In genomic region chr16:67990018-67990386, GRCh38 we compare ENCODE assay signal across 28 cellular contexts. TPM values are rescaled to one million over a fixed set of nuclear protein-coding genes. Genes with fewer than 3 reads are reported as not detected.
A peak's percentile ranks its signal among the peaks of the same experiment; 100 is the strongest.
DNase-seq lines count a peak whose midpoint lies in the region; TF ChIP-seq lines count a peak whose summit lies in the region.
"Had no signal": no experiment of that assay in that cellular context is flagged by ENCODE, and none has a peak within 500 bp of the region (broad histone marks: within the 10 kb centered on the region; RNA-seq: fewer than 3 reads in every experiment).

No MANE protein-coding gene starts in this region.

- no peak overlapping the region for H2AFZ ChIP-seq in osteoblast (ENCODE audit: low read length)

- DNase-seq in T-helper 2 cell treated with Interferon-gamma antibody and Interleukin-4, amounts not matched to agents 5 μg/mL and 100 μg/mL, for 36 hours (ENCODE audit: low spot score): no peak
- DNase-seq in T-helper 2 cell (no peak), osteoblast (ENCODE audit: insufficient read length, low spot score, missing footprints) (peak; percentile 23), SKM-1 (lab: John Stamatoyannopoulos, UW; ENCODE audit: unreplicated experiment) (no peak), 8988T (no peak)
- DNase-seq in activated T-helper 2 cell treated with anti-CD3 and anti-CD28 coated beads, Interferon-gamma antibody, Interleukin-2, Interleukin-4, amounts not matched to agents 10 μg/mL and 5 μg/mL and 100 μg/mL, durations not matched to agents 14 hours and 24 hours and 36 hours (ENCODE audit: low spot score): no peak
- DNase-seq: activated CD8-positive, alpha-beta T cell treated with anti-CD3 and anti-CD28 coated beads for 36 hours; activated naive CD4-positive, alpha-beta T cell treated with Interleukin-2 at 50 U/mL for 16 hours; Calu3; head of caudate nucleus; KBM-7; NCI-H1436 treated with DMSO at 0.1 percent for 48 hours; NCI-H2171; NCI-H524; sigmoid colon; stimulated activated CD8-positive, alpha-beta memory T cell treated with anti-CD3 and anti-CD28 coated beads, Interleukin-4, amount 100 ng/mL, for 48 hours; substantia nigra; T-helper 9 cell; upper lobe of right lung had no signal

- H3K27ac Mint-ChIP-seq in T-helper 2 cell treated with Interferon-gamma antibody and Interleukin-4, amounts not matched to agents 5 μg/mL and 100 μg/mL, for 36 hours: peak overlapping the region; percentile 28
- H3K27ac Mint-ChIP-seq in activated T-helper 2 cell treated with anti-CD3 and anti-CD28 coated beads, Interferon-gamma antibody, Interleukin-2, Interleukin-4, amounts not matched to agents 10 μg/mL and 5 μg/mL and 100 μg/mL, durations not matched to agents 14 hours and 24 hours and 36 hours: peak overlapping the region; percentile 1
- H3K27ac Mint-ChIP-seq: activated CD8-positive, alpha-beta T cell treated with anti-CD3 and anti-CD28 coated beads for 36 hours; mesothelial cell of epicardium; nephron; WTC11 had no signal

- H3K27me3 ChIP-seq in osteoblast (ENCODE audit: insufficient read depth, low read length): no peaks in the 10 kb centered on the region
- H3K27me3 ChIP-seq: sigmoid colon, upper lobe of right lung had no signal

- peaks cover 14% of the 10 kb centered on the region for H3K4me1 Mint-ChIP-seq in T-helper 2 cell treated with Interferon-gamma antibody and Interleukin-4, amounts not matched to agents 5 μg/mL and 100 μg/mL, for 36 hours (ENCODE audit: low read depth)
- peaks cover 18% of the 10 kb centered on the region for H3K4me1 Mint-ChIP-seq in activated T-helper 2 cell treated with anti-CD3 and anti-CD28 coated beads, Interferon-gamma antibody, Interleukin-2, Interleukin-4, amounts not matched to agents 10 μg/mL and 5 μg/mL and 100 μg/mL, durations not matched to agents 14 hours and 24 hours and 36 hours (ENCODE audit: low read depth)
- H3K4me1 Mint-ChIP-seq: WTC11 had no signal

- H3K4me2 ChIP-seq in osteoblast (ENCODE audit: insufficient read depth, low read length): no peak overlapping the region

- intact Hi-C loops in activated T-helper 2 cell treated with anti-CD3 and anti-CD28 coated beads, Interferon-gamma antibody, Interleukin-2, Interleukin-4, amounts not matched to agents 10 μg/mL and 5 μg/mL and 100 μg/mL, durations not matched to agents 14 hours and 24 hours and 36 hours (cut with micrococcal nuclease): no loop called here

- no peaks in the 10 kb centered on the region for H3K36me3 ChIP-seq in osteoblast (ENCODE audit: insufficient read depth, low read length)
- H3K36me3 ChIP-seq: sigmoid colon, upper lobe of right lung had no signal

- H3K4me3 Mint-ChIP-seq in T-helper 2 cell treated with Interferon-gamma antibody and Interleukin-4, amounts not matched to agents 5 μg/mL and 100 μg/mL, for 36 hours: no peak overlapping the region
- H3K4me3 Mint-ChIP-seq in activated T-helper 2 cell treated with anti-CD3 and anti-CD28 coated beads, Interferon-gamma antibody, Interleukin-2, Interleukin-4, amounts not matched to agents 10 μg/mL and 5 μg/mL and 100 μg/mL, durations not matched to agents 14 hours and 24 hours and 36 hours (ENCODE audit: low read depth): no peak overlapping the region
- H3K4me3 Mint-ChIP-seq: activated CD8-positive, alpha-beta T cell treated with anti-CD3 and anti-CD28 coated beads for 36 hours; central memory CD8-positive, alpha-beta T cell; mesothelial cell of epicardium; nephron; WTC11 had no signal

- H4K20me1 ChIP-seq in osteoblast (ENCODE audit: insufficient read depth, low read length): no peaks in the 10 kb centered on the region

- no peaks in the 10 kb centered on the region for H3K9me3 ChIP-seq in osteoblast (ENCODE audit: low read depth, low read length)
- H3K9me3 ChIP-seq: sigmoid colon, upper lobe of right lung had no signal

- no peaks in the 10 kb centered on the region for H3K36me3 Mint-ChIP-seq in T-helper 2 cell treated with Interferon-gamma antibody and Interleukin-4, amounts not matched to agents 5 μg/mL and 100 μg/mL, for 36 hours (ENCODE audit: low read depth)
- H3K36me3 Mint-ChIP-seq in activated T-helper 2 cell treated with anti-CD3 and anti-CD28 coated beads, Interferon-gamma antibody, Interleukin-2, Interleukin-4, amounts not matched to agents 10 μg/mL and 5 μg/mL and 100 μg/mL, durations not matched to agents 14 hours and 24 hours and 36 hours (ENCODE audit: low read depth): no peaks in the 10 kb centered on the region
- H3K36me3 Mint-ChIP-seq: mesothelial cell of epicardium, WTC11 had no signal

- H3K27me3 Mint-ChIP-seq in T-helper 2 cell treated with Interferon-gamma antibody and Interleukin-4, amounts not matched to agents 5 μg/mL and 100 μg/mL, for 36 hours (ENCODE audit: low read depth): no peaks in the 10 kb centered on the region
- no peaks in the 10 kb centered on the region for H3K27me3 Mint-ChIP-seq in activated T-helper 2 cell treated with anti-CD3 and anti-CD28 coated beads, Interferon-gamma antibody, Interleukin-2, Interleukin-4, amounts not matched to agents 10 μg/mL and 5 μg/mL and 100 μg/mL, durations not matched to agents 14 hours and 24 hours and 36 hours (ENCODE audit: low read depth)
- H3K27me3 Mint-ChIP-seq: activated CD8-positive, alpha-beta T cell treated with anti-CD3 and anti-CD28 coated beads for 36 hours; central memory CD8-positive, alpha-beta T cell had no signal

- no peak for TF ChIP-seq CTCF in osteoblast (IDR thresholded peaks at IDR 0.05; ENCODE audit: extremely low read depth, low read depth, low read length)

- peaks cover 5% of the 10 kb centered on the region for H3K4me1 ChIP-seq in osteoblast (ENCODE audit: insufficient read depth, low read length)

- H3K9me3 Mint-ChIP-seq in T-helper 2 cell treated with Interferon-gamma antibody and Interleukin-4, amounts not matched to agents 5 μg/mL and 100 μg/mL, for 36 hours: no peaks in the 10 kb centered on the region
- no peaks in the 10 kb centered on the region for H3K9me3 Mint-ChIP-seq in activated T-helper 2 cell treated with anti-CD3 and anti-CD28 coated beads, Interferon-gamma antibody, Interleukin-2, Interleukin-4, amounts not matched to agents 10 μg/mL and 5 μg/mL and 100 μg/mL, durations not matched to agents 14 hours and 24 hours and 36 hours
- H3K9me3 Mint-ChIP-seq: activated CD8-positive, alpha-beta T cell treated with anti-CD3 and anti-CD28 coated beads for 36 hours; central memory CD8-positive, alpha-beta T cell; mesothelial cell of epicardium; nephron; WTC11 had no signal

- no peak overlapping the region for H3K4me3 ChIP-seq in osteoblast (ENCODE audit: insufficient read depth, low read length)
- H3K4me3 ChIP-seq: sigmoid colon, upper lobe of right lung had no signal

- H3K27ac ChIP-seq in osteoblast (ENCODE audit: low read depth, low read length): no peak overlapping the region
- H3K27ac ChIP-seq: RWPE1, sigmoid colon, upper lobe of right lung had no signal

- H3K79me2 ChIP-seq in osteoblast (ENCODE audit: insufficient read depth, low read length): no peaks in the 10 kb centered on the region

RNA-seq across cellular contexts. Expression of gene DPEP2, which starts 9.3 kb away (rescaled TPM):
- 3.7 and 4.3 TPM in 2 replicates for total RNA-seq in activated T-helper 2 cell treated with anti-CD3 and anti-CD28 coated beads, Interferon-gamma antibody, Interleukin-2, Interleukin-4, amounts not matched to agents 10 μg/mL and 5 μg/mL and 100 μg/mL, durations not matched to agents 14 hours and 24 hours and 36 hours
- not detected in 2 replicates for total RNA-seq in osteoblast
- total RNA-seq: A172, Calu3, Daoy, mesothelial cell of epicardium had no signal

RNA-seq across cellular contexts. Expression of gene DPEP3, which starts 9.7 kb away (rescaled TPM):
- total RNA-seq in activated T-helper 2 cell treated with anti-CD3 and anti-CD28 coated beads, Interferon-gamma antibody, Interleukin-2, Interleukin-4, amounts not matched to agents 10 μg/mL and 5 μg/mL and 100 μg/mL, durations not matched to agents 14 hours and 24 hours and 36 hours: not detected in 2 replicates
- not detected in 2 replicates for total RNA-seq in osteoblast
- total RNA-seq: A172, Calu3, Daoy, dermis microvascular lymphatic vessel endothelial cell, left lobe of liver, mesothelial cell of epicardium, upper lobe of right lung had no signal

RNA-seq across cellular contexts. Expression of gene SLC12A4, which starts 21.6 kb away (rescaled TPM):
- 46.2 and 47.1 TPM in 2 replicates for total RNA-seq in activated T-helper 2 cell treated with anti-CD3 and anti-CD28 coated beads, Interferon-gamma antibody, Interleukin-2, Interleukin-4, amounts not matched to agents 10 μg/mL and 5 μg/mL and 100 μg/mL, durations not matched to agents 14 hours and 24 hours and 36 hours
- 79.3 and 82.2 TPM in 2 replicates for total RNA-seq in osteoblast

RNA-seq across cellular contexts. Expression of gene DPEP2NB, which starts 25.7 kb away (rescaled TPM):
- not detected in 2 replicates for total RNA-seq in activated T-helper 2 cell treated with anti-CD3 and anti-CD28 coated beads, Interferon-gamma antibody, Interleukin-2, Interleukin-4, amounts not matched to agents 10 μg/mL and 5 μg/mL and 100 μg/mL, durations not matched to agents 14 hours and 24 hours and 36 hours
- total RNA-seq in osteoblast: not detected in 2 replicates
- total RNA-seq: A172; activated CD8-positive, alpha-beta T cell treated with anti-CD3 and anti-CD28 coated beads for 36 hours; Calu3; Daoy; dermis microvascular lymphatic vessel endothelial cell; left lobe of liver; mesothelial cell of epicardium; sigmoid colon; upper lobe of right lung; WTC11 had no signal

RNA-seq across cellular contexts. Expression of gene DDX28, which starts 33.0 kb away (rescaled TPM):
- 19.3 TPM in 2 replicates for total RNA-seq in activated T-helper 2 cell treated with anti-CD3 and anti-CD28 coated beads, Interferon-gamma antibody, Interleukin-2, Interleukin-4, amounts not matched to agents 10 μg/mL and 5 μg/mL and 100 μg/mL, durations not matched to agents 14 hours and 24 hours and 36 hours
- 10.5 and 12.4 TPM in 2 replicates for total RNA-seq in osteoblast
